ENCODE assay signal across 10 cellular contexts in genomic region chr4:165328708-165329107, GRCh38. TPM values are rescaled to one million over a fixed set of nuclear protein-coding genes. Genes with fewer than 3 reads are reported as not detected.
DNase-seq lines count a peak whose midpoint lies in the region; ATAC-seq and TF ChIP-seq lines count a peak whose summit lies in the region.
"Had no signal": no experiment of that assay in that cellular context is flagged by ENCODE, and none has a peak within 500 bp of the region (broad histone marks: within the 10 kb centered on the region; RNA-seq: fewer than 3 reads in every experiment).

No MANE protein-coding gene starts in this region.

- H3K9me3 ChIP-seq in esophagus muscularis mucosa (no peaks in the 10 kb centered on the region), ovary (no peaks in the 10 kb centered on the region)

- no peaks in the 10 kb centered on the region for H3K9me3 Mint-ChIP-seq in Calu3 (ENCODE audit: low read depth, unreplicated experiment)
- no peaks in the 10 kb centered on the region for H3K9me3 Mint-ChIP-seq in activated T-helper 2 cell treated with anti-CD3 and anti-CD28 coated beads, Interferon-gamma antibody, Interleukin-2, Interleukin-4, amounts not matched to agents 10 μg/mL and 5 μg/mL and 100 μg/mL, durations not matched to agents 14 hours and 24 hours and 36 hours
- no peaks in the 10 kb centered on the region for H3K9me3 Mint-ChIP-seq in activated CD4-positive, alpha-beta memory T cell treated with anti-CD3 and anti-CD28 coated beads for 36 hours

- H3K27me3 Mint-ChIP-seq in Calu3 (ENCODE audit: unreplicated experiment), result no peaks in the 10 kb centered on the region
- H3K27me3 Mint-ChIP-seq in activated T-helper 2 cell treated with anti-CD3 and anti-CD28 coated beads, Interferon-gamma antibody, Interleukin-2, Interleukin-4, amounts not matched to agents 10 μg/mL and 5 μg/mL and 100 μg/mL, durations not matched to agents 14 hours and 24 hours and 36 hours (ENCODE audit: low read depth), result no peaks in the 10 kb centered on the region
- H3K27me3 Mint-ChIP-seq in activated CD4-positive, alpha-beta memory T cell treated with anti-CD3 and anti-CD28 coated beads for 36 hours, result no peaks in the 10 kb centered on the region

- POLR2A ChIA-PET in activated CD4-positive, alpha-beta memory T cell treated with anti-CD3 and anti-CD28 coated beads for 36 hours (lab: Charles Lee), result no interaction called here

- no peak for TF ChIP-seq EP300 in esophagus muscularis mucosa (IDR thresholded peaks at IDR 0.05)
- TF ChIP-seq EP300 in ovary (IDR thresholded peaks at IDR 0.05), result no peak

- DNase-seq in Calu3 (no peak), NCI-H69 (lab: John Stamatoyannopoulos, UW) (peak; percentile 26), esophagus muscularis mucosa (ENCODE audit: extremely low spot score) (no peak), ovary (no peak)
- DNase-seq in activated T-helper 2 cell treated with anti-CD3 and anti-CD28 coated beads, Interferon-gamma antibody, Interleukin-2, Interleukin-4, amounts not matched to agents 10 μg/mL and 5 μg/mL and 100 μg/mL, durations not matched to agents 14 hours and 24 hours and 36 hours (ENCODE audit: low spot score), result no peak
- no peak for DNase-seq in activated CD4-positive, alpha-beta memory T cell treated with anti-CD3 and anti-CD28 coated beads for 36 hours
- DNase-seq in stimulated activated CD4-positive, alpha-beta T cell treated with anti-CD3 and anti-CD28 coated beads, Interleukin-4, amount 100 ng/mL, for 4 hours, result no peak
- DNase-seq: NCI-H2171 treated with DMSO at 0.1 percent for 48 hours; stimulated activated CD4-positive, alpha-beta T cell treated with anti-CD3 and anti-CD28 coated beads, Interleukin-1b, Interleukin-23, amount 100 ng/mL, for 48 hours had no signal

- 41% methylated on average over 4 of the region's 4 CpGs for WGBS in esophagus muscularis mucosa
- WGBS in ovary, 3 donors, result 23 to 24% (median 23%) methylated on average over 4 of the region's 4 CpGs

- TSS peak; percentile 34 for BruUV-seq in Calu3 (replicated peaks; lab: Mats Ljungman, UMichigan)

- TF ChIP-seq CTCF in Calu3 (IDR thresholded peaks at IDR 0.05; ENCODE audit: unreplicated experiment) (no peak), esophagus muscularis mucosa (IDR thresholded peaks at IDR 0.05) (no peak), ovary (IDR thresholded peaks at IDR 0.05) (no peak)

- CTCF ChIA-PET in Calu3 (lab: Charles Lee), result interaction anchor here (1.2 kb wide), 1 partner anchor 198 kb away, joined by 4 read pairs; no protein-coding TSS in a partner anchor
- CTCF ChIA-PET in activated CD4-positive, alpha-beta memory T cell treated with anti-CD3 and anti-CD28 coated beads for 36 hours (lab: Charles Lee), result interaction anchor here (0.6 to 1.0 kb wide), 2 partner anchors 135 to 216 kb away, joined by 3 to 4 read pairs; partner anchors contain the start of gene TMEM192

- TF ChIP-seq POLR2A in esophagus muscularis mucosa (IDR thresholded peaks at IDR 0.05; ENCODE audit: low read depth), result no peak
- TF ChIP-seq POLR2A in ovary (IDR thresholded peaks at IDR 0.05), result no peak

- H3K27me3 ChIP-seq in esophagus muscularis mucosa (no peaks in the 10 kb centered on the region), ovary (no peaks in the 10 kb centered on the region)

- peaks cover 26% of the 10 kb centered on the region for H3K4me1 Mint-ChIP-seq in Calu3 (ENCODE audit: low read depth, unreplicated experiment)
- H3K4me1 Mint-ChIP-seq in activated T-helper 2 cell treated with anti-CD3 and anti-CD28 coated beads, Interferon-gamma antibody, Interleukin-2, Interleukin-4, amounts not matched to agents 10 μg/mL and 5 μg/mL and 100 μg/mL, durations not matched to agents 14 hours and 24 hours and 36 hours (ENCODE audit: low read depth), result peaks cover 44% of the 10 kb centered on the region
- peaks cover 40% of the 10 kb centered on the region for H3K4me1 Mint-ChIP-seq in activated CD4-positive, alpha-beta memory T cell treated with anti-CD3 and anti-CD28 coated beads for 36 hours (ENCODE audit: low read depth)

- peak overlapping the region; percentile 62 to 96 (median 83) for H3K4me3 ChIP-seq in esophagus muscularis mucosa
- peak overlapping the region; percentile 90 for H3K4me3 ChIP-seq in ovary

- no peak overlapping the region for H3K4me3 Mint-ChIP-seq in Calu3 (ENCODE audit: low read depth, unreplicated experiment)
- H3K4me3 Mint-ChIP-seq in activated T-helper 2 cell treated with anti-CD3 and anti-CD28 coated beads, Interferon-gamma antibody, Interleukin-2, Interleukin-4, amounts not matched to agents 10 μg/mL and 5 μg/mL and 100 μg/mL, durations not matched to agents 14 hours and 24 hours and 36 hours (ENCODE audit: low read depth), result no peak overlapping the region
- no peak overlapping the region for H3K4me3 Mint-ChIP-seq in activated CD4-positive, alpha-beta memory T cell treated with anti-CD3 and anti-CD28 coated beads for 36 hours

- H3K4me1 ChIP-seq in esophagus muscularis mucosa (peaks cover 9 to 29% (median 19%) of the 10 kb centered on the region in 4 donors), ovary (ENCODE audit: insufficient read depth) (peaks cover 10% of the 10 kb centered on the region)

- ATAC-seq in GM19455 (IDR thresholded peaks at IDR 0.05; ENCODE audit: unreplicated experiment), result no peak

- intact Hi-C loops in Calu3 (cut with micrococcal nuclease; ENCODE audit: unreplicated experiment) (loop anchor here (5.0 kb wide), 2 partner anchors 126 to 196 kb away; no protein-coding TSS in a partner anchor), esophagus muscularis mucosa (cut with DNase I) (loop anchor here (5.0 kb wide), 1 partner anchor 216 kb away; the partner anchor contains the start of gene TMEM192), ovary (cut with DNase I) (loop anchor here in 2 of 4 donors (5.0 to 10.0 kb wide), 2 partner anchors 214 to 216 kb away; partner anchors contain the start of gene TMEM192 (in 2 of the 2))
- intact Hi-C loops in activated T-helper 2 cell treated with anti-CD3 and anti-CD28 coated beads, Interferon-gamma antibody, Interleukin-2, Interleukin-4, amounts not matched to agents 10 μg/mL and 5 μg/mL and 100 μg/mL, durations not matched to agents 14 hours and 24 hours and 36 hours (cut with micrococcal nuclease), result loop anchor here (5.0 kb wide), 3 partner anchors 41 to 196 kb away; no protein-coding TSS in a partner anchor
- intact Hi-C loops in activated CD4-positive, alpha-beta memory T cell treated with anti-CD3 and anti-CD28 coated beads for 36 hours (cut with micrococcal nuclease), result no loop called here

- H3K27ac ChIP-seq in esophagus muscularis mucosa (replicated peaks in 1 of 4) (no peak overlapping the region), ovary (no peak overlapping the region)

- H3K27ac Mint-ChIP-seq in Calu3 (ENCODE audit: unreplicated experiment), result no peak overlapping the region
- no peak overlapping the region for H3K27ac Mint-ChIP-seq in activated T-helper 2 cell treated with anti-CD3 and anti-CD28 coated beads, Interferon-gamma antibody, Interleukin-2, Interleukin-4, amounts not matched to agents 10 μg/mL and 5 μg/mL and 100 μg/mL, durations not matched to agents 14 hours and 24 hours and 36 hours
- H3K27ac Mint-ChIP-seq in activated CD4-positive, alpha-beta memory T cell treated with anti-CD3 and anti-CD28 coated beads for 36 hours, result no peak overlapping the region

- H3K36me3 Mint-ChIP-seq in Calu3 (ENCODE audit: insufficient read depth, unreplicated experiment), result peaks cover 26% of the 10 kb centered on the region
- peaks cover 40% of the 10 kb centered on the region for H3K36me3 Mint-ChIP-seq in activated T-helper 2 cell treated with anti-CD3 and anti-CD28 coated beads, Interferon-gamma antibody, Interleukin-2, Interleukin-4, amounts not matched to agents 10 μg/mL and 5 μg/mL and 100 μg/mL, durations not matched to agents 14 hours and 24 hours and 36 hours (ENCODE audit: low read depth)
- H3K36me3 Mint-ChIP-seq in activated CD4-positive, alpha-beta memory T cell treated with anti-CD3 and anti-CD28 coated beads for 36 hours, result peaks cover 26% of the 10 kb centered on the region

- no peaks in the 10 kb centered on the region for H3K36me3 ChIP-seq in esophagus muscularis mucosa
- H3K36me3 ChIP-seq in ovary, result no peaks in the 10 kb centered on the region

RNA-seq across cellular contexts. Expression of gene MSMO1, which starts 1.2 kb away (rescaled TPM):
- total RNA-seq in Calu3 (2022) (93.6 and 111 TPM in 2 replicates), esophagus muscularis mucosa (10 to 100 TPM; 10.8 to 17.4 (median 12.4) TPM), ovary (100 to 1,000 TPM in 1 of 7 donors, 10 to 100 TPM in 6; 19.8 to 172 (median 25.7) TPM)
- polyA plus RNA-seq in ovary, result 100 to 1,000 TPM in 1 of 2 donors, 10 to 100 TPM in 1; 16.7 to 199 TPM
- 105 and 110 TPM in 2 replicates for total RNA-seq in activated T-helper 2 cell treated with anti-CD3 and anti-CD28 coated beads, Interferon-gamma antibody, Interleukin-2, Interleukin-4, amounts not matched to agents 10 μg/mL and 5 μg/mL and 100 μg/mL, durations not matched to agents 14 hours and 24 hours and 36 hours
- 10 to 100 TPM; 63.7 to 67.1 TPM for total RNA-seq in activated CD4-positive, alpha-beta memory T cell treated with anti-CD3 and anti-CD28 coated beads for 36 hours

RNA-seq across cellular contexts. Expression of gene CPE, which starts 50.1 kb away (rescaled TPM):
- total RNA-seq in Calu3 (2022) (4.1 and 4.7 TPM in 2 replicates), esophagus muscularis mucosa (100 to 1,000 TPM; 104 to 116 (median 108) TPM), ovary (100 to 1,000 TPM in 1 of 7 donors, 10 to 100 TPM in 6; 19.9 to 114 (median 37.8) TPM)
- 100 to 1,000 TPM in 1 of 2 donors, 10 to 100 TPM in 1; 69.2 to 207 TPM for polyA plus RNA-seq in ovary
- total RNA-seq in activated T-helper 2 cell treated with anti-CD3 and anti-CD28 coated beads, Interferon-gamma antibody, Interleukin-2, Interleukin-4, amounts not matched to agents 10 μg/mL and 5 μg/mL and 100 μg/mL, durations not matched to agents 14 hours and 24 hours and 36 hours, result 0.18 and 0.30 TPM in 2 replicates
- total RNA-seq in activated CD4-positive, alpha-beta memory T cell treated with anti-CD3 and anti-CD28 coated beads for 36 hours, result not detected
